Comparison of ENCODE assay signal across 1 cellular context in the genomic region with DNA sequence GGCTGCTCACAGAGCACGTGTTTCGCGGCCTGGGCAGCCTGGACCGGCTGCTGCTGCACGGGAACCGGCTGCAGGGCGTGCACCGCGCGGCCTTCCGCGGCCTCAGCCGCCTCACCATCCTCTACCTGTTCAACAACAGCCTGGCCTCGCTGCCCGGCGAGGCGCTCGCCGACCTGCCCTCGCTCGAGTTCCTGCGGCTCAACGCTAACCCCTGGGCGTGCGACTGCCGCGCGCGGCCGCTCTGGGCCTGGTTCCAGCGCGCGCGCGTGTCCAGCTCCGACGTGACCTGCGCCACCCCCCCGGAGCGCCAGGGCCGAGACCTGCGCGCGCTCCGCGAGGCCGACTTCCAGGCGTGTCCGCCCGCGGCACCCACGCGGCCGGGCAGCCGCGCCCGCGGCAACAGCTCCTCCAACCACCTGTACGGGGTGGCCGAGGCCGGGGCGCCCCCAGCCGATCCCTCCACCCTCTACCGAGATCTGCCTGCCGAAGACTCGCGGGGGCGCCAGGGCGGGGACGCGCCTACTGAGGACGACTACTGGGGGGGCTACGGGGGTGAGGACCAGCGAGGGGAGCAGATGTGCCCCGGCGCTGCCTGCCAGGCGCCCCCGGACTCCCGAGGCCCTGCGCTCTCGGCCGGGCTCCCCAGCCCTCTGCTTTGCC.
TF ChIP-seq lines count a peak whose summit lies in the region.

No MANE protein-coding gene starts in this region.

TF ChIP-seq in GM12878, 131 proteins besides CTCF, POLR2A, EP300 and RAD21:
- TF ChIP-seq KLF5 (IDR thresholded peaks at IDR 0.05; ENCODE audit: partially characterized antibody) (peak; percentile 19), EGR1 (IDR thresholded peaks at IDR 0.05; ENCODE audit: borderline replicate concordance in 1 of 2, low read depth in 2 of 2, low read length in 2 of 2) (0 out of 3 replicates have a peak, but pooled peaks of 1 of the 2 experiments have one; percentile 19), MYC (IDR thresholded peaks at IDR 0.05; ENCODE audit: insufficient read depth, insufficient read length, insufficient replicate concordance, low read length, severe bottlenecking) (peak; percentile 89), MEF2A (IDR thresholded peaks at IDR 0.05; ENCODE audit: insufficient read depth, low read depth, low read length) (no peak), IKZF1 (conservative IDR thresholded peaks at IDR 0.05) (peak; percentile 60), NR2F1 (conservative IDR thresholded peaks at IDR 0.05) (no peak; the same call in 1 of the 2 replicates), BACH1 (IDR thresholded peaks at IDR 0.05; ENCODE audit: borderline replicate concordance) (peak; percentile 41), RELA (IDR thresholded peaks at IDR 0.05; ENCODE audit: borderline replicate concordance, partially characterized antibody) (no peak), LARP7 (IDR thresholded peaks at IDR 0.05) (0 out of 2 replicates have a peak, but pooled peaks have one; percentile 41), HDAC6 (IDR thresholded peaks at IDR 0.05; ENCODE audit: unreplicated experiment) (peak; percentile 89), ZNF24 (IDR thresholded peaks at IDR 0.05) (no peak), DPF2 (IDR thresholded peaks at IDR 0.05) (peak; percentile 13; the same call in 1 of the 2 replicates), BHLHE40 (IDR thresholded peaks at IDR 0.05; ENCODE audit: borderline replicate concordance in 1 of 2, low read depth in 2 of 2, low read length in 1 of 2) (peak; percentile 75 to 90), GATAD2B (conservative IDR thresholded peaks at IDR 0.05; ENCODE audit: low read depth) (peak; percentile 80; the same call in 1 of the 2 replicates), ESRRA (IDR thresholded peaks at IDR 0.05; ENCODE audit: low read length) (no peak)
- TF ChIP-seq, protein P1, sequence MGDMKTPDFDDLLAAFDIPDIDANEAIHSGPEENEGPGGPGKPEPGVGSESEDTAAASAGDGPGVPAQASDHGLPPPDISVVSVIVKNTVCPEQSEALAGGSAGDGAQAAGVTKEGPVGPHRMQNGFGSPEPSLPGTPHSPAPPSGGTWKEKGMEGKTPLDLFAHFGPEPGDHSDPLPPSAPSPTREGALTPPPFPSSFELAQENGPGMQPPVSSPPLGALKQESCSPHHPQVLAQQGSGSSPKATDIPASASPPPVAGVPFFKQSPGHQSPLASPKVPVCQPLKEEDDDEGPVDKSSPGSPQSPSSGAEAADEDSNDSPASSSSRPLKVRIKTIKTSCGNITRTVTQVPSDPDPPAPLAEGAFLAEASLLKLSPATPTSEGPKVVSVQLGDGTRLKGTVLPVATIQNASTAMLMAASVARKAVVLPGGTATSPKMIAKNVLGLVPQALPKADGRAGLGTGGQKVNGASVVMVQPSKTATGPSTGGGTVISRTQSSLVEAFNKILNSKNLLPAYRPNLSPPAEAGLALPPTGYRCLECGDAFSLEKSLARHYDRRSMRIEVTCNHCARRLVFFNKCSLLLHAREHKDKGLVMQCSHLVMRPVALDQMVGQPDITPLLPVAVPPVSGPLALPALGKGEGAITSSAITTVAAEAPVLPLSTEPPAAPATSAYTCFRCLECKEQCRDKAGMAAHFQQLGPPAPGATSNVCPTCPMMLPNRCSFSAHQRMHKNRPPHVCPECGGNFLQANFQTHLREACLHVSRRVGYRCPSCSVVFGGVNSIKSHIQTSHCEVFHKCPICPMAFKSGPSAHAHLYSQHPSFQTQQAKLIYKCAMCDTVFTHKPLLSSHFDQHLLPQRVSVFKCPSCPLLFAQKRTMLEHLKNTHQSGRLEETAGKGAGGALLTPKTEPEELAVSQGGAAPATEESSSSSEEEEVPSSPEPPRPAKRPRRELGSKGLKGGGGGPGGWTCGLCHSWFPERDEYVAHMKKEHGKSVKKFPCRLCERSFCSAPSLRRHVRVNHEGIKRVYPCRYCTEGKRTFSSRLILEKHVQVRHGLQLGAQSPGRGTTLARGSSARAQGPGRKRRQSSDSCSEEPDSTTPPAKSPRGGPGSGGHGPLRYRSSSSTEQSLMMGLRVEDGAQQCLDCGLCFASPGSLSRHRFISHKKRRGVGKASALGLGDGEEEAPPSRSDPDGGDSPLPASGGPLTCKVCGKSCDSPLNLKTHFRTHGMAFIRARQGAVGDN (IDR thresholded peaks at IDR 0.05), result peak; percentile 97
- TF ChIP-seq, protein P2, sequence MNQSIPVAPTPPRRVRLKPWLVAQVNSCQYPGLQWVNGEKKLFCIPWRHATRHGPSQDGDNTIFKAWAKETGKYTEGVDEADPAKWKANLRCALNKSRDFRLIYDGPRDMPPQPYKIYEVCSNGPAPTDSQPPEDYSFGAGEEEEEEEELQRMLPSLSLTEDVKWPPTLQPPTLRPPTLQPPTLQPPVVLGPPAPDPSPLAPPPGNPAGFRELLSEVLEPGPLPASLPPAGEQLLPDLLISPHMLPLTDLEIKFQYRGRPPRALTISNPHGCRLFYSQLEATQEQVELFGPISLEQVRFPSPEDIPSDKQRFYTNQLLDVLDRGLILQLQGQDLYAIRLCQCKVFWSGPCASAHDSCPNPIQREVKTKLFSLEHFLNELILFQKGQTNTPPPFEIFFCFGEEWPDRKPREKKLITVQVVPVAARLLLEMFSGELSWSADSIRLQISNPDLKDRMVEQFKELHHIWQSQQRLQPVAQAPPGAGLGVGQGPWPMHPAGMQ (IDR thresholded peaks at IDR 0.05; ENCODE audit: borderline replicate concordance), result no peak
- TF ChIP-seq, protein P3, sequence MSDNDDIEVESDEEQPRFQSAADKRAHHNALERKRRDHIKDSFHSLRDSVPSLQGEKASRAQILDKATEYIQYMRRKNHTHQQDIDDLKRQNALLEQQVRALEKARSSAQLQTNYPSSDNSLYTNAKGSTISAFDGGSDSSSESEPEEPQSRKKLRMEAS (IDR thresholded peaks at IDR 0.05; ENCODE audit: low read depth, low read length), result peak; percentile 84
